8 cellular contexts compared by ENCODE assay signal in genomic region chr11:129896062-129896461, GRCh38. TPM values are rescaled to one million over a fixed set of nuclear protein-coding genes. Genes with fewer than 3 reads are reported as not detected.
DNase-seq lines count a peak whose midpoint lies in the region; ATAC-seq and TF ChIP-seq lines count a peak whose summit lies in the region.

No MANE protein-coding gene starts in this region.

- H3K9me3 ChIP-seq in GM23248 (ENCODE audit: low read depth) (no peaks in the 10 kb centered on the region), OCI-LY7 (ENCODE audit: low read length) (no peaks in the 10 kb centered on the region)

- H3K27me3 Mint-ChIP-seq in effector memory CD8-positive, alpha-beta T cell: no peaks in the 10 kb centered on the region
- no peaks in the 10 kb centered on the region for H3K27me3 Mint-ChIP-seq in nephron (ENCODE audit: low read depth)

- TF ChIP-seq CTCF in OCI-LY7 (conservative IDR thresholded peaks at IDR 0.05; ENCODE audit: low read length) (no peak), nephron (IDR thresholded peaks at IDR 0.05; ENCODE audit: unreplicated experiment in 3 of 3) (no peak)

- H3K36me3 ChIP-seq in GM23248 (ENCODE audit: low read depth) (0 out of 2 replicates have a peak, but pooled peaks cover 3% of the 10 kb centered on the region), OCI-LY7 (ENCODE audit: insufficient read depth, low read length) (peaks cover 54% of the 10 kb centered on the region)

- in situ Hi-C loops in GM23248 (cut with MboI): no loop called here

- POLR2A ChIA-PET in OCI-LY7 (lab: Charles Lee): interaction anchor here (0.6 to 0.8 kb wide), 3 partner anchors 11 to 675 kb away, joined by 3 to 4 read pairs (median 3); no protein-coding TSS in a partner anchor

- peaks cover 27% of the 10 kb centered on the region for H3K36me3 Mint-ChIP-seq in effector memory CD8-positive, alpha-beta T cell (ENCODE audit: insufficient read depth)
- peaks cover 44% of the 10 kb centered on the region for H3K36me3 Mint-ChIP-seq in nephron (ENCODE audit: low read depth)

- peaks cover 19% of the 10 kb centered on the region for H3K79me2 ChIP-seq in GM23248 (ENCODE audit: insufficient read depth)
- peaks cover 20% of the 10 kb centered on the region for H3K79me2 ChIP-seq in OCI-LY7 (ENCODE audit: insufficient read depth, low read depth, low read length)

- peaks cover 7% of the 10 kb centered on the region; the same call in 1 of the 2 replicates for H3K4me1 ChIP-seq in GM23248 (ENCODE audit: insufficient read depth)
- H3K4me1 ChIP-seq in OCI-LY7 (ENCODE audit: insufficient read depth, low read length, poor library complexity, severe bottlenecking): peaks cover 18% of the 10 kb centered on the region

- H3K27ac Mint-ChIP-seq in effector memory CD8-positive, alpha-beta T cell: peak overlapping the region; percentile 78 to 94
- H3K27ac Mint-ChIP-seq in nephron: peak overlapping the region; percentile 78 to 95 (median 94)

- no peaks in the 10 kb centered on the region for H4K20me1 ChIP-seq in GM23248 (ENCODE audit: insufficient read depth)
- no peaks in the 10 kb centered on the region for H4K20me1 ChIP-seq in OCI-LY7 (ENCODE audit: insufficient read depth, low read length)

- DNase-seq in GM23248 (no peak), OCI-LY7 (ENCODE audit: low spot score) (no peak), A172 (ENCODE audit: low spot score) (no peak), kidney tubule cell (ENCODE audit: low spot score) (no peak)
- no peak for DNase-seq in effector memory CD8-positive, alpha-beta T cell

- H3K27me3 ChIP-seq in GM23248 (replicated peaks; ENCODE audit: insufficient read depth): no peaks in the 10 kb centered on the region

- peaks cover 14 to 31% of the 10 kb centered on the region in 2 donors for H3K4me1 Mint-ChIP-seq in effector memory CD8-positive, alpha-beta T cell (ENCODE audit: low read depth in 2 of 2)
- H3K4me1 Mint-ChIP-seq in nephron: peaks cover 18% of the 10 kb centered on the region

- 89% methylated on average over 9 of the region's 9 CpGs for WGBS in GM23248 (ENCODE audit: low coverage in 1 of 2, low lambda C conversion rate in 2 of 2, missing lambda C conversion rate in 2 of 2), 2 experiments

- intact Hi-C loops in OCI-LY7 (cut with micrococcal nuclease; ENCODE audit: unreplicated experiment): no loop called here

- peak overlapping the region; percentile 92 to 95 for H3K4me3 Mint-ChIP-seq in effector memory CD8-positive, alpha-beta T cell
- peak overlapping the region; percentile 94 to 95 (median 95) for H3K4me3 Mint-ChIP-seq in nephron

- H3K9me3 Mint-ChIP-seq in effector memory CD8-positive, alpha-beta T cell: no peaks in the 10 kb centered on the region
- H3K9me3 Mint-ChIP-seq in nephron: no peaks in the 10 kb centered on the region

- H3K4me3 ChIP-seq in GM23248 (peak overlapping the region; percentile 86), OCI-LY7 (ENCODE audit: low read depth, low read length, poor library complexity, severe bottlenecking) (peak overlapping the region; percentile 100)

- peak overlapping the region; percentile 80 for H3K9ac ChIP-seq in GM23248

- 0 out of 2 replicates have a peak, but pooled peaks cover 3% of the 10 kb centered on the region for H3F3A ChIP-seq in GM23248 (ENCODE audit: insufficient read depth)

- H3K9me2 ChIP-seq in GM23248 (ENCODE audit: insufficient read depth) (no peaks in the 10 kb centered on the region), OCI-LY7 (ENCODE audit: insufficient read depth, low read length) (no peaks in the 10 kb centered on the region)

- H2AFZ ChIP-seq in GM23248: peak overlapping the region; percentile 93
- peak overlapping the region; percentile 71; the same call in 1 of the 2 replicates for H2AFZ ChIP-seq in OCI-LY7 (ENCODE audit: low read length)

- BruUV-seq in OCI-LY7 (replicated peaks; lab: Mats Ljungman, UMichigan): no TSS peak

- H3K27ac ChIP-seq in GM23248 (no peak overlapping the region), OCI-LY7 (ENCODE audit: low read depth, low read length, poor library complexity, severe bottlenecking) (peak overlapping the region; percentile 11)

- CTCF ChIA-PET in OCI-LY7 (lab: Charles Lee; ENCODE audit: unreplicated experiment): no interaction called here

- no peak for ATAC-seq in effector memory CD8-positive, alpha-beta T cell (replicated peaks)
- no peak for ATAC-seq in GM19035 (IDR thresholded peaks at IDR 0.05; ENCODE audit: unreplicated experiment)
- no peak for ATAC-seq in HG03175 (IDR thresholded peaks at IDR 0.05; ENCODE audit: unreplicated experiment)

- H3K4me2 ChIP-seq in GM23248 (ENCODE audit: unreplicated experiment): peak overlapping the region; percentile 74
- peak overlapping the region; percentile 90 for H3K4me2 ChIP-seq in OCI-LY7 (ENCODE audit: low read length)

RNA-seq across cellular contexts. Expression of gene NFRKB, which starts 0.7 kb away (rescaled TPM):
- total RNA-seq in GM23248 (2014; rRNA removed; shearing (Covaris generic)): 17.6 and 19.9 TPM in 2 replicates
- polyA plus RNA-seq in GM23248 (2016; fragmentation: Nextera tagmentation; extraction: Ambion mirVana): 9.1 and 10.7 TPM in 2 replicates
- total RNA-seq in OCI-LY7 (2014; rRNA removed; shearing (Covaris generic)): 22.2 and 31.2 TPM in 2 replicates
- 35.5 and 36.3 TPM in 2 replicates for total RNA-seq in OCI-LY7 (2022)
- total RNA-seq in A172 (2014; rRNA removed; shearing (Covaris generic)): 19.0 and 20.1 TPM in 2 replicates
